13 cellular contexts compared by ENCODE assay signal in the genomic region with DNA sequence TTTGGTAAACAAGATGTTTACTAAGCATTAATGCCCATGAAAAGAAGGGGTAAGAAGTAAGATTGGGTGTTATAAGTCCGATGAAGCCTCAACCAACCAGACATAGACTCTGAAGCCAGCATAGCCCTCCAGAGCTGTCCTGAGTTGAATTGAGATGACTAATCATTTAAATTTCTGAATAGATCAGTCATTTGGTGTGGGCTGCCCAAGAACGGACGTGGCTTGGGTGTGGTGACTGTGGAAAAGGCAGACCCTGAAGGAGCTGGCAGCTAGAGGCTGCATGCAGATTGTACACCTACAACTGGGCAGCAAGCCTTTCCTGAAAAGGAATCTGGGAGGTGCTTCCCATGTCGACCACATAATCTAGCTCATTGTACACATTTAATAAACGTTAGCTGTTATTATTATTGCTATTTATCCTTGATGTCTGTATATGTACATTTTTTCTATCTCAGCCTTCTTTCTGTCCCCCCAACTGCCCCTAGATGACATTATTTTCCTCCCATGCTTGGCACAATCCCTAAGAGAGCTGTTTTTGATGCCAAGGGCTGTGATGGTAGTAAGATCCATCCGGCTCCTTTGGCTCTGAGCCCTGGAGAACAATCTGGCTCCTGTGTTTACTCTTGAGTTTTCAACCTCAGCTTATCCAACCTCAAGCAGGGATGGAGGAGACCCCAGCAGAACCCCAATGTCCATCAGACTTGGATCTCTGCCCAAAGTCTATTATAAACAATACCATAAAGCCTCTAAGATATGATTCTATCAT. TPM values are rescaled to one million over a fixed set of nuclear protein-coding genes. Genes with fewer than 3 reads are reported as not detected.
DNase-seq lines count a peak whose midpoint lies in the region; ATAC-seq, FAIRE-seq and TF ChIP-seq lines count a peak whose summit lies in the region.
"Had no signal": no experiment of that assay in that cellular context is flagged by ENCODE, and none has a peak within 500 bp of the region (broad histone marks: within the 10 kb centered on the region; RNA-seq: fewer than 3 reads in every experiment).

No MANE protein-coding gene starts in this region.

- DNase-seq in H4 (ENCODE audit: low spot score) (peak; percentile 28), RCC 7860 (ENCODE audit: low spot score) (peak; percentile 62), epithelial cell of esophagus (ENCODE audit: low read depth) (peak; percentile 76), tibial artery (no peak), KBM-7 (no peak), NCI-H774 (lab: John Stamatoyannopoulos, UW) (no peak)
- DNase-seq in stimulated activated effector memory CD8-positive, alpha-beta T cell treated with anti-CD3 and anti-CD28 coated beads, Interleukin-12 subunit alpha, Interleukin-12 subunit beta, amount 100 ng/mL, for 72 hours (ENCODE audit: low spot score in 2 of 2) = no peak
- DNase-seq: NCI-H1105; NCI-H526 treated with DMSO at 0.1 percent for 48 hours; stimulated activated naive CD8-positive, alpha-beta T cell treated with anti-CD3 and anti-CD28 coated beads, Interleukin-15, amount 100 ng/mL, for 72 hours had no signal

- peaks cover 0 to 26% (median 11%) of the 10 kb centered on the region in 4 donors for H3K4me1 ChIP-seq in tibial artery

- FAIRE-seq in RCC 7860 (lab: Jason Lieb, UNC) = peak; percentile 62
- FAIRE-seq: HepG2 had no signal

- no peak overlapping the region for H3K27ac Mint-ChIP-seq in stimulated activated effector memory CD8-positive, alpha-beta T cell treated with anti-CD3 and anti-CD28 coated beads, Interleukin-12 subunit alpha, Interleukin-12 subunit beta, amount 100 ng/mL, for 72 hours
- H3K27ac Mint-ChIP-seq: stimulated activated naive CD8-positive, alpha-beta T cell treated with anti-CD3 and anti-CD28 coated beads, Interleukin-15, amount 100 ng/mL, for 72 hours had no signal

- no peaks in the 10 kb centered on the region for H3K4me1 Mint-ChIP-seq in stimulated activated effector memory CD8-positive, alpha-beta T cell treated with anti-CD3 and anti-CD28 coated beads, Interleukin-12 subunit alpha, Interleukin-12 subunit beta, amount 100 ng/mL, for 72 hours
- H3K4me1 Mint-ChIP-seq: central memory CD8-positive, alpha-beta T cell; stimulated activated naive CD8-positive, alpha-beta T cell treated with anti-CD3 and anti-CD28 coated beads, Interleukin-15, amount 100 ng/mL, for 72 hours had no signal

- H3K27ac ChIP-seq in tibial artery = peak overlapping the region; percentile 39 to 53

- intact Hi-C loops in tibial artery (cut with DNase I; ENCODE audit: low total_unique reads) = no loop called here

- H3K4me3 ChIP-seq in epithelial cell of esophagus (ENCODE audit: low read length) (no peak overlapping the region), tibial artery (no peak overlapping the region)
- H3K4me3 ChIP-seq: skin epidermis had no signal

- TF ChIP-seq CTCF in epithelial cell of esophagus (IDR thresholded peaks at IDR 0.05; ENCODE audit: insufficient read depth, low read depth, low read length, missing control alignments) (no peak), tibial artery (IDR thresholded peaks at IDR 0.05) (no peak)

- no peaks in the 10 kb centered on the region for H3K36me3 ChIP-seq in tibial artery

- no peaks in the 10 kb centered on the region for H3K9me3 ChIP-seq in tibial artery

- H3K36me3 Mint-ChIP-seq in stimulated activated effector memory CD8-positive, alpha-beta T cell treated with anti-CD3 and anti-CD28 coated beads, Interleukin-12 subunit alpha, Interleukin-12 subunit beta, amount 100 ng/mL, for 72 hours = no peaks in the 10 kb centered on the region

- H3K9me3 Mint-ChIP-seq in stimulated activated effector memory CD8-positive, alpha-beta T cell treated with anti-CD3 and anti-CD28 coated beads, Interleukin-12 subunit alpha, Interleukin-12 subunit beta, amount 100 ng/mL, for 72 hours = peaks cover 3% of the 10 kb centered on the region

- ATAC-seq in stimulated activated effector memory CD8-positive, alpha-beta T cell treated with anti-CD3 and anti-CD28 coated beads, Interleukin-12 subunit alpha, Interleukin-12 subunit beta, amount 100 ng/mL, for 72 hours = no peak
- ATAC-seq: HepG2; stimulated activated naive CD8-positive, alpha-beta T cell treated with anti-CD3 and anti-CD28 coated beads, Interleukin-15, amount 100 ng/mL, for 72 hours had no signal

- in situ Hi-C loops in KBM-7 (cut with MboI; ENCODE audit: low pct_unique_long_range_greater_than_20kb, low sequenced_read_pairs) = no loop called here

- H3K27me3 ChIP-seq in tibial artery = no peaks in the 10 kb centered on the region

- H3K4me3 Mint-ChIP-seq in stimulated activated effector memory CD8-positive, alpha-beta T cell treated with anti-CD3 and anti-CD28 coated beads, Interleukin-12 subunit alpha, Interleukin-12 subunit beta, amount 100 ng/mL, for 72 hours = no peak overlapping the region
- H3K4me3 Mint-ChIP-seq: central memory CD8-positive, alpha-beta T cell; stimulated activated naive CD8-positive, alpha-beta T cell treated with anti-CD3 and anti-CD28 coated beads, Interleukin-15, amount 100 ng/mL, for 72 hours had no signal

RNA-seq across cellular contexts. Expression of gene JAG1, which starts 57.6 kb away (rescaled TPM):
- total RNA-seq in H4 (2014; rRNA removed; shearing (Covaris generic)) = 8.4 and 9.9 TPM in 2 replicates

Comparison
In these comparisons a context has a peak if more than half of its experiments do, and no peak if none do; other contexts are left out.
1. DNase-seq: peak in H4 (single experiment), RCC 7860 (single experiment) and epithelial cell of esophagus (single experiment); none in tibial artery (0 of 2), stimulated activated effector memory CD8-positive, alpha-beta T cell treated with anti-CD3 and anti-CD28 coated beads, Interleukin-12 subunit alpha, Interleukin-12 subunit beta, amount 100 ng/mL, for 72 hours (0 of 2), KBM-7 (single experiment) and NCI-H774 (single experiment).